1 cellular context compared by ENCODE assay signal in the genomic region with DNA sequence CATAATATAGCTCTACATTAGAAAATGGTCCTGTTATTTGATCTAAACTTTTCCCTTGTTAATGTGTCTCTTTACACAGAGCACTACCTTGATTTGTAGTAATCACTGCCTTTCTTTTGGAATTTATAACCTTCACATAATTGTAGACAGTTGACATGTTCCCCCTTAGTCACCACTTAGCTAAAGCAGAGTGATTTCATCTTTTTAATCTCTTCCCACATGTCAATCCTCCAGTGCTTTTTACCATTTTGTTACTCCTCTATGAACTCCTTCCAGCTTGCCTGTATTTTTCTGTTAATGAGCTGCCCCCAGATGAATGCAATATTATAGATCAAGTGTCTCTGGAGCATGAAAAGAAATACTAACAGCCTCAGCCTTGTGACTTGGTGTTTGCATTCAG.
TF ChIP-seq lines count a peak whose summit lies in the region.

No MANE protein-coding gene starts in this region.

TF ChIP-seq in GM23338, 12 proteins besides CTCF, POLR2A, EP300 and RAD21 (continued from another document):
- TF ChIP-seq, protein P1, sequence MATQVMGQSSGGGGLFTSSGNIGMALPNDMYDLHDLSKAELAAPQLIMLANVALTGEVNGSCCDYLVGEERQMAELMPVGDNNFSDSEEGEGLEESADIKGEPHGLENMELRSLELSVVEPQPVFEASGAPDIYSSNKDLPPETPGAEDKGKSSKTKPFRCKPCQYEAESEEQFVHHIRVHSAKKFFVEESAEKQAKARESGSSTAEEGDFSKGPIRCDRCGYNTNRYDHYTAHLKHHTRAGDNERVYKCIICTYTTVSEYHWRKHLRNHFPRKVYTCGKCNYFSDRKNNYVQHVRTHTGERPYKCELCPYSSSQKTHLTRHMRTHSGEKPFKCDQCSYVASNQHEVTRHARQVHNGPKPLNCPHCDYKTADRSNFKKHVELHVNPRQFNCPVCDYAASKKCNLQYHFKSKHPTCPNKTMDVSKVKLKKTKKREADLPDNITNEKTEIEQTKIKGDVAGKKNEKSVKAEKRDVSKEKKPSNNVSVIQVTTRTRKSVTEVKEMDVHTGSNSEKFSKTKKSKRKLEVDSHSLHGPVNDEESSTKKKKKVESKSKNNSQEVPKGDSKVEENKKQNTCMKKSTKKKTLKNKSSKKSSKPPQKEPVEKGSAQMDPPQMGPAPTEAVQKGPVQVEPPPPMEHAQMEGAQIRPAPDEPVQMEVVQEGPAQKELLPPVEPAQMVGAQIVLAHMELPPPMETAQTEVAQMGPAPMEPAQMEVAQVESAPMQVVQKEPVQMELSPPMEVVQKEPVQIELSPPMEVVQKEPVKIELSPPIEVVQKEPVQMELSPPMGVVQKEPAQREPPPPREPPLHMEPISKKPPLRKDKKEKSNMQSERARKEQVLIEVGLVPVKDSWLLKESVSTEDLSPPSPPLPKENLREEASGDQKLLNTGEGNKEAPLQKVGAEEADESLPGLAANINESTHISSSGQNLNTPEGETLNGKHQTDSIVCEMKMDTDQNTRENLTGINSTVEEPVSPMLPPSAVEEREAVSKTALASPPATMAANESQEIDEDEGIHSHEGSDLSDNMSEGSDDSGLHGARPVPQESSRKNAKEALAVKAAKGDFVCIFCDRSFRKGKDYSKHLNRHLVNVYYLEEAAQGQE (IDR thresholded peaks at IDR 0.05; ENCODE audit: unreplicated experiment) = no peak
- TF ChIP-seq EZH2 (IDR thresholded peaks at IDR 0.05; ENCODE audit: low read depth, unreplicated experiment) (no peak), JUNB (IDR thresholded peaks at IDR 0.05; ENCODE audit: unreplicated experiment) (no peak), CREB1 (CRISPR knock-in tag; IDR thresholded peaks at IDR 0.05; ENCODE audit: low read depth) (no peak), STAT1 (IDR thresholded peaks at IDR 0.05; ENCODE audit: unreplicated experiment) (no peak), EZH2phosphoT487 (IDR thresholded peaks at IDR 0.05; ENCODE audit: unreplicated experiment) (no peak)
- TF ChIP-seq, protein P2, sequence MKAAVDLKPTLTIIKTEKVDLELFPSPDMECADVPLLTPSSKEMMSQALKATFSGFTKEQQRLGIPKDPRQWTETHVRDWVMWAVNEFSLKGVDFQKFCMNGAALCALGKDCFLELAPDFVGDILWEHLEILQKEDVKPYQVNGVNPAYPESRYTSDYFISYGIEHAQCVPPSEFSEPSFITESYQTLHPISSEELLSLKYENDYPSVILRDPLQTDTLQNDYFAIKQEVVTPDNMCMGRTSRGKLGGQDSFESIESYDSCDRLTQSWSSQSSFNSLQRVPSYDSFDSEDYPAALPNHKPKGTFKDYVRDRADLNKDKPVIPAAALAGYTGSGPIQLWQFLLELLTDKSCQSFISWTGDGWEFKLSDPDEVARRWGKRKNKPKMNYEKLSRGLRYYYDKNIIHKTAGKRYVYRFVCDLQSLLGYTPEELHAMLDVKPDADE (IDR thresholded peaks at IDR 0.05) = no peak
- TF ChIP-seq, protein P3, sequence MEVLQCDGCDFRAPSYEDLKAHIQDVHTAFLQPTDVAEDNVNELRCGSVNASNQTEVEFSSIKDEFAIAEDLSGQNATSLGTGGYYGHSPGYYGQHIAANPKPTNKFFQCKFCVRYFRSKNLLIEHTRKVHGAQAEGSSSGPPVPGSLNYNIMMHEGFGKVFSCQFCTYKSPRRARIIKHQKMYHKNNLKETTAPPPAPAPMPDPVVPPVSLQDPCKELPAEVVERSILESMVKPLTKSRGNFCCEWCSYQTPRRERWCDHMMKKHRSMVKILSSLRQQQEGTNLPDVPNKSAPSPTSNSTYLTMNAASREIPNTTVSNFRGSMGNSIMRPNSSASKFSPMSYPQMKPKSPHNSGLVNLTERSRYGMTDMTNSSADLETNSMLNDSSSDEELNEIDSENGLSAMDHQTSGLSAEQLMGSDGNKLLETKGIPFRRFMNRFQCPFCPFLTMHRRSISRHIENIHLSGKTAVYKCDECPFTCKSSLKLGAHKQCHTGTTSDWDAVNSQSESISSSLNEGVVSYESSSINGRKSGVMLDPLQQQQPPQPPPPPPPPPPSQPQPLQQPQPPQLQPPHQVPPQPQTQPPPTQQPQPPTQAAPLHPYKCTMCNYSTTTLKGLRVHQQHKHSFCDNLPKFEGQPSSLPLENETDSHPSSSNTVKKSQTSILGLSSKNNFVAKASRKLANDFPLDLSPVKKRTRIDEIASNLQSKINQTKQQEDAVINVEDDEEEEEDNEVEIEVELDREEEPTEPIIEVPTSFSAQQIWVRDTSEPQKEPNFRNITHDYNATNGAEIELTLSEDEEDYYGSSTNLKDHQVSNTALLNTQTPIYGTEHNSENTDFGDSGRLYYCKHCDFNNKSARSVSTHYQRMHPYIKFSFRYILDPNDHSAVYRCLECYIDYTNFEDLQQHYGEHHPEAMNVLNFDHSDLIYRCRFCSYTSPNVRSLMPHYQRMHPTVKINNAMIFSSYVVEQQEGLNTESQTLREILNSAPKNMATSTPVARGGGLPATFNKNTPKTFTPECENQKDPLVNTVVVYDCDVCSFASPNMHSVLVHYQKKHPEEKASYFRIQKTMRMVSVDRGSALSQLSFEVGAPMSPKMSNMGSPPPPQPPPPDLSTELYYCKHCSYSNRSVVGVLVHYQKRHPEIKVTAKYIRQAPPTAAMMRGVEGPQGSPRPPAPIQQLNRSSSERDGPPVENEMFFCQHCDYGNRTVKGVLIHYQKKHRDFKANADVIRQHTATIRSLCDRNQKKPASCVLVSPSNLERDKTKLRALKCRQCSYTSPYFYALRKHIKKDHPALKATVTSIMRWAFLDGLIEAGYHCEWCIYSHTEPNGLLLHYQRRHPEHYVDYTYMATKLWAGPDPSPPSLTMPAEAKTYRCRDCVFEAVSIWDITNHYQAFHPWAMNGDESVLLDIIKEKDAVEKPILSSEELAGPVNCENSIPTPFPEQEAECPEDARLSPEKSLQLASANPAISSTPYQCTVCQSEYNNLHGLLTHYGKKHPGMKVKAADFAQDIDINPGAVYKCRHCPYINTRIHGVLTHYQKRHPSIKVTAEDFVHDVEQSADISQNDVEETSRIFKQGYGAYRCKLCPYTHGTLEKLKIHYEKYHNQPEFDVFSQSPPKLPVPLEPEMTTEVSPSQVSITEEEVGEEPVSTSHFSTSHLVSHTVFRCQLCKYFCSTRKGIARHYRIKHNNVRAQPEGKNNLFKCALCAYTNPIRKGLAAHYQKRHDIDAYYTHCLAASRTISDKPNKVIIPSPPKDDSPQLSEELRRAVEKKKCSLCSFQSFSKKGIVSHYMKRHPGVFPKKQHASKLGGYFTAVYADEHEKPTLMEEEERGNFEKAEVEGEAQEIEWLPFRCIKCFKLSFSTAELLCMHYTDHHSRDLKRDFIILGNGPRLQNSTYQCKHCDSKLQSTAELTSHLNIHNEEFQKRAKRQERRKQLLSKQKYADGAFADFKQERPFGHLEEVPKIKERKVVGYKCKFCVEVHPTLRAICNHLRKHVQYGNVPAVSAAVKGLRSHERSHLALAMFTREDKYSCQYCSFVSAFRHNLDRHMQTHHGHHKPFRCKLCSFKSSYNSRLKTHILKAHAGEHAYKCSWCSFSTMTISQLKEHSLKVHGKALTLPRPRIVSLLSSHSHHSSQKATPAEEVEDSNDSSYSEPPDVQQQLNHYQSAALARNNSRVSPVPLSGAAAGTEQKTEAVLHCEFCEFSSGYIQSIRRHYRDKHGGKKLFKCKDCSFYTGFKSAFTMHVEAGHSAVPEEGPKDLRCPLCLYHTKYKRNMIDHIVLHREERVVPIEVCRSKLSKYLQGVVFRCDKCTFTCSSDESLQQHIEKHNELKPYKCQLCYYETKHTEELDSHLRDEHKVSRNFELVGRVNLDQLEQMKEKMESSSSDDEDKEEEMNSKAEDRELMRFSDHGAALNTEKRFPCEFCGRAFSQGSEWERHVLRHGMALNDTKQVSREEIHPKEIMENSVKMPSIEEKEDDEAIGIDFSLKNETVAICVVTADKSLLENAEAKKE (CRISPR knock-in tag; IDR thresholded peaks at IDR 0.05) = no peak
